Comparison of ENCODE assay signal across 21 cellular contexts in genomic region chr5:72661405-72661804, GRCh38.
DNase-seq lines count a peak whose midpoint lies in the region; FAIRE-seq and TF ChIP-seq lines count a peak whose summit lies in the region.
"Had no signal": no experiment of that assay in that cellular context is flagged by ENCODE, and none has a peak within 500 bp of the region (broad histone marks: within the 10 kb centered on the region; RNA-seq: fewer than 3 reads in every experiment).

No MANE protein-coding gene starts in this region.

- intact Hi-C loops in uterus (cut with DNase I; ENCODE audit: low total_unique reads): no loop called here

- no peak overlapping the region for H3K4me3 ChIP-seq in choroid plexus epithelial cell (ENCODE audit: low read depth, low read length)
- no peak overlapping the region for H3K4me3 ChIP-seq in uterus
- H3K4me3 ChIP-seq: BLaER1, ovary, smooth muscle cell had no signal

- TF ChIP-seq POLR2A in H54 (IDR thresholded peaks at IDR 0.05; ENCODE audit: low read depth, low read length) (no peak), uterus (IDR thresholded peaks at IDR 0.05) (no peak)

- FAIRE-seq in H54 (lab: Jason Lieb, UNC) (no peak), GM19239 (lab: Jason Lieb, UNC) (no peak)
- FAIRE-seq: kidney had no signal

- H3K27me3 ChIP-seq in uterus: no peaks in the 10 kb centered on the region
- H3K27me3 ChIP-seq: BLaER1, ovary had no signal

- TF ChIP-seq CTCF in choroid plexus epithelial cell (conservative IDR thresholded peaks at IDR 0.05; ENCODE audit: low read depth, low read length) (no peak), uterus (IDR thresholded peaks at IDR 0.05) (no peak)

- H3K36me3 ChIP-seq in uterus: no peaks in the 10 kb centered on the region
- H3K36me3 ChIP-seq: BLaER1, ovary had no signal

- DNase-seq in COLO829 (ENCODE audit: low spot score): peak; percentile 3
- peak; percentile 45 for DNase-seq in M059J (ENCODE audit: low read depth)
- DNase-seq in choroid plexus epithelial cell (ENCODE audit: low read depth): peak; percentile 14
- DNase-seq in non-pigmented ciliary epithelial cell (ENCODE audit: low read depth): peak; percentile 27
- DNase-seq in T-helper 2 cell: no peak
- no peak for DNase-seq in H54 (ENCODE audit: insufficient read length, low spot score)
- no peak for DNase-seq in uterus
- no peak for DNase-seq in GM19239 (ENCODE audit: insufficient read length, low spot score)
- DNase-seq: activated CD4-positive, alpha-beta T cell treated with anti-CD3 and anti-CD28 coated beads, Interleukin-2, amount 10 ng/mL, durations not matched to agents 24 days and 14 days; activated naive CD8-positive, alpha-beta T cell treated with anti-CD3 and anti-CD28 coated beads, Interleukin-2, amount 10 ng/mL, durations not matched to agents 7 days and 5 days; activated T-cell treated with anti-CD3 and anti-CD28 coated beads for 4 hours; HFFc6; Kasumi-1; kidney; NCI-H2081 treated with DMSO at 0.1 percent for 48 hours; NK-92 treated with Interleukin-12 subunit alpha and Interleukin-12 subunit beta, amount 100 ng/mL, for 24 hours; ovary; SHP77 treated with DMSO at 0.1 percent for 48 hours; stimulated activated naive CD4-positive, alpha-beta T cell had no signal

- H3K27ac ChIP-seq in uterus: no peak overlapping the region
- H3K27ac ChIP-seq: BLaER1, ovary had no signal

- H3K9me3 ChIP-seq in uterus: no peaks in the 10 kb centered on the region
- H3K9me3 ChIP-seq: BLaER1, ovary had no signal

- H3K4me1 ChIP-seq in uterus: no peaks in the 10 kb centered on the region
- H3K4me1 ChIP-seq: BLaER1 had no signal

Comparison
In these comparisons a context has a peak if more than half of its experiments do, and no peak if none do; other contexts are left out.
1. DNase-seq: peak in COLO829 (single experiment), M059J (single experiment), choroid plexus epithelial cell (single experiment) and non-pigmented ciliary epithelial cell (single experiment); none in T-helper 2 cell (0 of 5), H54 (single experiment), uterus (0 of 2) and GM19239 (single experiment).